In genomic region chr9:4384750-4385149, GRCh38 we compare ENCODE assay signal across 32 cellular contexts.
"Had no signal": no experiment of that assay in that cellular context is flagged by ENCODE, and none has a peak within 500 bp of the region (broad histone marks: within the 10 kb centered on the region; RNA-seq: fewer than 3 reads in every experiment).

No MANE protein-coding gene starts in this region.

- H3K27ac ChIP-seq: brain microvascular endothelial cell, coronary artery, dorsolateral prefrontal cortex, esophagus muscularis mucosa, foreskin keratinocyte, gastrocnemius medialis, heart left ventricle had no signal

- H3K4me3 Mint-ChIP-seq: activated CD4-positive, alpha-beta memory T cell treated with anti-CD3 and anti-CD28 coated beads for 36 hours; activated CD4-positive, alpha-beta T cell treated with anti-CD3 and anti-CD28 coated beads for 36 hours; activated CD4-positive, alpha-beta T cell treated with anti-CD3 and anti-CD28 coated beads, Interleukin-2, amount 10 ng/mL, durations not matched to agents 24 days and 14 days; activated CD8-positive, alpha-beta memory T cell treated with anti-CD3 and anti-CD28 coated beads, Interleukin-2, amount 10 ng/mL, durations not matched to agents 7 days and 5 days; activated CD8-positive, alpha-beta T cell treated with anti-CD3 and anti-CD28 coated beads, Interleukin-2, amount 10 ng/mL, durations not matched to agents 7 days and 5 days; activated naive CD8-positive, alpha-beta T cell; activated T-helper 1 cell treated with anti-CD3 and anti-CD28 coated beads, Interleukin-12 subunit alpha, Interleukin-12 subunit beta, Interleukin-2, Interleukin-4 antibody, amounts not matched to agents 30 ng/mL and 10 ng/mL and 1 ng/mL, durations not matched to agents 14 hours and 24 hours and 36 hours; central memory CD8-positive, alpha-beta T cell; dendritic cell treated with granulocyte-macrophage colony-stimulating factor and Interleukin-4, amounts not matched to agents 40 ng/mL and 50 ng/mL, for 4 days; effector memory CD8-positive, alpha-beta T cell had no signal

- H3K36me3 Mint-ChIP-seq: activated CD4-positive, alpha-beta memory T cell treated with anti-CD3 and anti-CD28 coated beads for 36 hours; activated CD8-positive, alpha-beta memory T cell treated with anti-CD3 and anti-CD28 coated beads, Interleukin-2, amount 10 ng/mL, durations not matched to agents 7 days and 5 days; activated naive CD8-positive, alpha-beta T cell had no signal

- H3K27me3 ChIP-seq: brain microvascular endothelial cell, dorsolateral prefrontal cortex, esophagus muscularis mucosa, gastrocnemius medialis, heart left ventricle had no signal

- H3K4me3 ChIP-seq: coronary artery, dorsolateral prefrontal cortex, esophagus muscularis mucosa, gastrocnemius medialis, heart left ventricle had no signal

- H3K4me1 Mint-ChIP-seq: activated CD4-positive, alpha-beta T cell treated with anti-CD3 and anti-CD28 coated beads, Interleukin-2, amount 10 ng/mL, durations not matched to agents 24 days and 14 days; activated CD8-positive, alpha-beta memory T cell treated with anti-CD3 and anti-CD28 coated beads, Interleukin-2, amount 10 ng/mL, durations not matched to agents 7 days and 5 days; central memory CD8-positive, alpha-beta T cell had no signal

- H3K9me3 ChIP-seq: esophagus muscularis mucosa, gastrocnemius medialis, heart left ventricle had no signal

- FAIRE-seq: astrocyte, bronchial epithelial cell had no signal

- H3K27ac Mint-ChIP-seq: activated CD4-positive, alpha-beta memory T cell treated with anti-CD3 and anti-CD28 coated beads for 36 hours; activated CD4-positive, alpha-beta T cell treated with anti-CD3 and anti-CD28 coated beads for 36 hours; activated CD4-positive, alpha-beta T cell treated with anti-CD3 and anti-CD28 coated beads, Interleukin-2, amount 10 ng/mL, durations not matched to agents 24 days and 14 days; activated CD8-positive, alpha-beta memory T cell treated with anti-CD3 and anti-CD28 coated beads, Interleukin-2, amount 10 ng/mL, durations not matched to agents 7 days and 5 days; activated CD8-positive, alpha-beta T cell treated with anti-CD3 and anti-CD28 coated beads, Interleukin-2, amount 10 ng/mL, durations not matched to agents 7 days and 5 days; activated naive CD8-positive, alpha-beta T cell; activated T-helper 1 cell treated with anti-CD3 and anti-CD28 coated beads, Interleukin-12 subunit alpha, Interleukin-12 subunit beta, Interleukin-2, Interleukin-4 antibody, amounts not matched to agents 30 ng/mL and 10 ng/mL and 1 ng/mL, durations not matched to agents 14 hours and 24 hours and 36 hours; dendritic cell treated with granulocyte-macrophage colony-stimulating factor and Interleukin-4, amounts not matched to agents 40 ng/mL and 50 ng/mL, for 4 days; effector memory CD8-positive, alpha-beta T cell had no signal

- H3K9me3 Mint-ChIP-seq: activated CD4-positive, alpha-beta memory T cell treated with anti-CD3 and anti-CD28 coated beads for 36 hours; activated CD4-positive, alpha-beta T cell treated with anti-CD3 and anti-CD28 coated beads, Interleukin-2, amount 10 ng/mL, durations not matched to agents 24 days and 14 days; activated T-helper 1 cell treated with anti-CD3 and anti-CD28 coated beads, Interleukin-12 subunit alpha, Interleukin-12 subunit beta, Interleukin-2, Interleukin-4 antibody, amounts not matched to agents 30 ng/mL and 10 ng/mL and 1 ng/mL, durations not matched to agents 14 hours and 24 hours and 36 hours; central memory CD8-positive, alpha-beta T cell; dendritic cell treated with granulocyte-macrophage colony-stimulating factor and Interleukin-4, amounts not matched to agents 40 ng/mL and 50 ng/mL, for 4 days; effector memory CD8-positive, alpha-beta T cell had no signal

- H3K36me3 ChIP-seq: brain microvascular endothelial cell, esophagus muscularis mucosa, gastrocnemius medialis, heart left ventricle had no signal

- ATAC-seq: activated CD4-positive, alpha-beta T cell treated with anti-CD3 and anti-CD28 coated beads for 36 hours; activated CD8-positive, alpha-beta memory T cell treated with anti-CD3 and anti-CD28 coated beads, Interleukin-2, amount 10 ng/mL, durations not matched to agents 7 days and 5 days; activated CD8-positive, alpha-beta T cell treated with anti-CD3 and anti-CD28 coated beads, Interleukin-2, amount 10 ng/mL, durations not matched to agents 7 days and 5 days; effector memory CD8-positive, alpha-beta T cell; foreskin keratinocyte; gastrocnemius medialis; heart left ventricle had no signal

- H3K27me3 Mint-ChIP-seq: activated CD4-positive, alpha-beta memory T cell treated with anti-CD3 and anti-CD28 coated beads for 36 hours; activated CD4-positive, alpha-beta T cell treated with anti-CD3 and anti-CD28 coated beads for 36 hours; activated naive CD8-positive, alpha-beta T cell; central memory CD8-positive, alpha-beta T cell; dendritic cell treated with granulocyte-macrophage colony-stimulating factor and Interleukin-4, amounts not matched to agents 40 ng/mL and 50 ng/mL, for 4 days had no signal

- DNase-seq: activated CD4-positive, alpha-beta memory T cell treated with anti-CD3 and anti-CD28 coated beads for 36 hours; activated CD4-positive, alpha-beta T cell treated with anti-CD3 and anti-CD28 coated beads for 36 hours; activated CD4-positive, alpha-beta T cell treated with anti-CD3 and anti-CD28 coated beads, Interleukin-2, amount 10 ng/mL, durations not matched to agents 24 days and 14 days; activated CD4-positive, CD25-positive, alpha-beta regulatory T cell; activated CD4-positive, CD25-positive, alpha-beta regulatory T cell treated with anti-CD3 and anti-CD28 coated beads, Interleukin-2, amount 50 U/mL, for 72 hours; activated CD8-positive, alpha-beta memory T cell treated with anti-CD3 and anti-CD28 coated beads, Interleukin-2, amount 10 ng/mL, durations not matched to agents 7 days and 5 days; activated CD8-positive, alpha-beta memory T cell treated with anti-CD3 and anti-CD28 coated beads, Interleukin-2, amount 50 U/mL, for 4 hours; activated CD8-positive, alpha-beta T cell treated with anti-CD3 and anti-CD28 coated beads, Interleukin-2, amount 10 ng/mL, durations not matched to agents 7 days and 5 days; activated gamma-delta T cell treated with Interleukin-2 at 50 U/mL for 16 hours; activated naive CD4-positive, alpha-beta T cell treated with anti-CD3 and anti-CD28 coated beads, Interleukin-2, amount 50 U/mL, for 16 hours; activated naive CD4-positive, alpha-beta T cell treated with Interleukin-2 at 50 U/mL for 16 hours; activated T-cell treated with anti-CD3 and anti-CD28 coated beads, Interleukin-2, amount 50 U/mL, for 1 hour; activated T-cell treated with anti-CD3 and anti-CD28 coated beads, Interleukin-2, amount 50 U/mL, for 48 hours; amniotic stem cell; anterior cingulate cortex; brain microvascular endothelial cell; dorsolateral prefrontal cortex; effector memory CD8-positive, alpha-beta T cell; erythroblast; foreskin keratinocyte; gastrocnemius medialis; glutamatergic neuron; heart left ventricle; T-helper 2 cell had no signal

- H3K4me1 ChIP-seq: esophagus muscularis mucosa, foreskin keratinocyte, heart left ventricle had no signal
